ENCODE assay signal across 22 cellular contexts in the genomic region with DNA sequence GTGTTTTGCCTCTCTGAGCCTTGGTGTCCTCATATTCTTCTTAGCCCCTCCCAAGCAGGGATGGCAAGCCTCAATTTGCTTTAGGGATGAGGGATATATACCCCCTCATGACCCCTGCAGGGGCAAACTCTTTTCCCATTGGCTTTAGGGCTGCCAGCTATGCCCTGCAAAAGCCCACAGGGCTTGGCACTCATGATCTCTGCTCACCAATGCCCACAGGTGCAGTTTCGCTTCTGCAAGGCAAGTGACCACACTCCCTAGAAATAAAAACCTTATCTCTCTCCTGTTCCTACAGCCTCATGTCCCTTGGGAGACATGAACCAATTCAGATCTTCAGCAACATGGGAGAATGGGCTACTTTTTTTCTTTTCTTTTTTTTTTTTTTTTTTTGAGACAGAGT. TPM values are rescaled to one million over a fixed set of nuclear protein-coding genes. Genes with fewer than 3 reads are reported as not detected.
"Had no signal": no experiment of that assay in that cellular context is flagged by ENCODE, and none has a peak within 500 bp of the region (broad histone marks: within the 10 kb centered on the region; RNA-seq: fewer than 3 reads in every experiment).

No MANE protein-coding gene starts in this region.

- ATAC-seq: effector memory CD8-positive, alpha-beta T cell; gastroesophageal sphincter; left cardiac atrium; lower lobe of right lung; pancreas; right cardiac atrium; stimulated activated effector memory CD8-positive, alpha-beta T cell treated with anti-CD3 and anti-CD28 coated beads, Interleukin-12 subunit alpha, Interleukin-12 subunit beta, amount 100 ng/mL, for 72 hours; stimulated activated naive CD8-positive, alpha-beta T cell treated with anti-CD3 and anti-CD28 coated beads, Interleukin-15, amount 100 ng/mL, for 72 hours had no signal

- FAIRE-seq: colon, kidney, pancreas had no signal

- H3K27ac ChIP-seq: esophagus squamous epithelium, gastroesophageal sphincter, left ventricle myocardium inferior, lower lobe of right lung, pancreas, testis, transverse colon had no signal

- H3K4me3 ChIP-seq: esophagus squamous epithelium, gastroesophageal sphincter, left ventricle myocardium inferior, lower lobe of right lung, pancreas, testis, transverse colon had no signal

- H3K27me3 ChIP-seq: testis had no signal

- H3K9me3 ChIP-seq: esophagus squamous epithelium, gastroesophageal sphincter, left ventricle myocardium inferior, lower lobe of right lung, pancreas, testis, transverse colon had no signal

- H3K36me3 ChIP-seq: esophagus squamous epithelium, gastroesophageal sphincter, left ventricle myocardium inferior, lower lobe of right lung, pancreas, transverse colon had no signal

- H3K4me1 ChIP-seq: esophagus squamous epithelium, gastroesophageal sphincter, lower lobe of right lung, pancreas, testis, transverse colon had no signal

- DNase-seq: effector memory CD8-positive, alpha-beta T cell; esophagus squamous epithelium; foreskin fibroblast; immature natural killer cell; kidney; left cardiac atrium; left ventricle myocardium inferior; lower lobe of right lung; midbrain; naive B cell; occipital lobe; pancreas; right cardiac atrium; stimulated activated CD4-positive, alpha-beta T cell treated with anti-CD3 and anti-CD28 coated beads, Interleukin-4, amount 100 ng/mL, for 1 hour; stimulated activated CD8-positive, alpha-beta memory T cell treated with anti-CD3 and anti-CD28 coated beads, Interleukin-4, amount 100 ng/mL, for 48 hours; stimulated activated naive CD8-positive, alpha-beta T cell treated with anti-CD3 and anti-CD28 coated beads, Interleukin-15, amount 100 ng/mL, for 72 hours; testis; transverse colon had no signal

RNA-seq across cellular contexts. Expression of a gene that starts 8.8 kb away (rescaled TPM):
- total RNA-seq: progenitor cell of endocrine pancreas had no signal
